Comparison of ENCODE assay signal across 24 cellular contexts in the genomic region with DNA sequence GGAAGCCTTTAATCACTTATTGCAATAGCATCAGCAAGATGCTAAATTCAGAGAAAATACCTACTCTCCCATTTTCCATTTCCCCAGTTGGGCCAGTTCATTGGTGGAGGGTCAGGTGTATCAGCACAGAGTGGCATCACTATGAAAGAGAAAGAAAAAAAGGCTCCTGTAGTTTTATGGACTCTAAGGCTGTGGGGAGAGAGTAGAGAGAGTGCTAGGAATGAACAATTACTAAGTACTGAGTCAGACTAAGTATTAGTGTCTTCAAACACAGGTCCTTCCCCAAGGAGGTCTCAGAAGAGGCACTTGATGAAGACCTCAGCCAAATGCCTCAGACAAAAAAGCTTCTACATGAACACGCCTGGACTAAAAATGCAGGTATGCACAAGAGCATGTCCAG.
"Had no signal": no experiment of that assay in that cellular context is flagged by ENCODE, and none has a peak within 500 bp of the region (broad histone marks: within the 10 kb centered on the region; RNA-seq: fewer than 3 reads in every experiment).

No MANE protein-coding gene starts in this region.

- DNase-seq: dermis blood vessel endothelial cell; dorsolateral prefrontal cortex; effector CD4-positive, alpha-beta T cell; effector memory CD4-positive, alpha-beta T cell; erythroblast; esophagus squamous epithelium; foreskin fibroblast; foreskin melanocyte; gastrocnemius medialis; glutamatergic neuron; head of caudate nucleus; heart right ventricle; hippocampal formation; left cardiac atrium; left lung; left ventricle myocardium superior; mammary epithelial cell; mesendoderm; midbrain; naive thymus-derived CD4-positive, alpha-beta T cell had no signal

- H3K4me1 ChIP-seq: esophagus squamous epithelium, gastrocnemius medialis, heart right ventricle, left lung had no signal

- H3K9me3 ChIP-seq: esophagus squamous epithelium, gastrocnemius medialis, left lung had no signal

- H3K4me3 ChIP-seq: coronary artery, dorsolateral prefrontal cortex, esophagus squamous epithelium, gastrocnemius medialis, heart right ventricle, left lung, lung had no signal

- ATAC-seq: esophagus mucosa; gastrocnemius medialis; heart right ventricle; left cardiac atrium; left lung; left ventricle myocardium superior; naive thymus-derived CD4-positive, alpha-beta T cell had no signal

- H3K27ac ChIP-seq: coronary artery, dorsolateral prefrontal cortex, epithelial cell of prostate, esophagus squamous epithelium, gastrocnemius medialis, heart right ventricle, left lung had no signal

- H3K36me3 ChIP-seq: esophagus squamous epithelium, gastrocnemius medialis, heart right ventricle, left lung had no signal

- H3K27me3 ChIP-seq: dorsolateral prefrontal cortex, esophagus squamous epithelium, gastrocnemius medialis, heart right ventricle, left lung had no signal
